1 cellular context compared by ENCODE assay signal in genomic region chr9:127976498-127976897, GRCh38.
TF ChIP-seq lines count a peak whose summit lies in the region.

No MANE protein-coding gene starts in this region.

TF ChIP-seq in GM12878, 131 proteins besides CTCF, POLR2A, EP300 and RAD21:
- TF ChIP-seq BRCA1 (IDR thresholded peaks at IDR 0.05; ENCODE audit: low read depth, low read length) (no peak), MEF2A (IDR thresholded peaks at IDR 0.05; ENCODE audit: insufficient read depth, low read depth, low read length) (no peak), SUZ12 (IDR thresholded peaks at IDR 0.05; ENCODE audit: unreplicated experiment) (no peak), FOS (IDR thresholded peaks at IDR 0.05; ENCODE audit: borderline replicate concordance, extremely low read depth, insufficient read length) (no peak), IRF4 (IDR thresholded peaks at IDR 0.05; ENCODE audit: low read depth, low read length) (no peak), GATAD2B (conservative IDR thresholded peaks at IDR 0.05; ENCODE audit: low read depth) (no peak), RBBP5 (conservative IDR thresholded peaks at IDR 0.05) (no peak), NBN (IDR thresholded peaks at IDR 0.05) (no peak), FOXK2 (IDR thresholded peaks at IDR 0.05) (no peak), CEBPZ (IDR thresholded peaks at IDR 0.05; ENCODE audit: low read depth, low read length) (no peak), NR2C1 (IDR thresholded peaks at IDR 0.05) (no peak), ZNF622 (IDR thresholded peaks at IDR 0.05) (no peak), ZNF592 (IDR thresholded peaks at IDR 0.05) (no peak), SIN3A (IDR thresholded peaks at IDR 0.05; ENCODE audit: low read depth, low read length) (no peak), EZH2 (IDR thresholded peaks at IDR 0.05; ENCODE audit: borderline replicate concordance, control insufficient read depth, low read depth, low read length) (no peak), ZNF217 (IDR thresholded peaks at IDR 0.05) (no peak)
- TF ChIP-seq, protein P1, sequence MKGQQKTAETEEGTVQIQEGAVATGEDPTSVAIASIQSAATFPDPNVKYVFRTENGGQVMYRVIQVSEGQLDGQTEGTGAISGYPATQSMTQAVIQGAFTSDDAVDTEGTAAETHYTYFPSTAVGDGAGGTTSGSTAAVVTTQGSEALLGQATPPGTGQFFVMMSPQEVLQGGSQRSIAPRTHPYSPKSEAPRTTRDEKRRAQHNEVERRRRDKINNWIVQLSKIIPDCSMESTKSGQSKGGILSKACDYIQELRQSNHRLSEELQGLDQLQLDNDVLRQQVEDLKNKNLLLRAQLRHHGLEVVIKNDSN (IDR thresholded peaks at IDR 0.05; ENCODE audit: borderline replicate concordance, extremely low read length, insufficient read depth, low read depth, low read length), result no peak
